In genomic region chr12:107125833-107126232, GRCh38 we compare ENCODE assay signal across 13 cellular contexts.
"Had no signal": no experiment of that assay in that cellular context is flagged by ENCODE, and none has a peak within 500 bp of the region (broad histone marks: within the 10 kb centered on the region; RNA-seq: fewer than 3 reads in every experiment).

No MANE protein-coding gene starts in this region.

- ATAC-seq: gastrocnemius medialis; heart right ventricle; left ventricle myocardium superior; stimulated activated naive CD8-positive, alpha-beta T cell treated with anti-CD3 and anti-CD28 coated beads, Interleukin-15, amount 100 ng/mL, for 72 hours had no signal

- H3K27me3 ChIP-seq: cardiac muscle cell, testis had no signal

- H3K36me3 ChIP-seq: cardiac muscle cell, gastrocnemius medialis, heart right ventricle, sigmoid colon had no signal

- DNase-seq: activated B cell treated with CpG ODN at 0.5 μM for 24 hours; activated CD4-positive, alpha-beta T cell treated with anti-CD3 and anti-CD28 coated beads, Interleukin-2, amount 10 ng/mL, durations not matched to agents 24 days and 14 days; activated naive CD4-positive, alpha-beta T cell treated with Interleukin-2 at 50 U/mL for 16 hours; gastrocnemius medialis; heart right ventricle; kidney; left ventricle myocardium superior; sigmoid colon; stimulated activated CD4-positive, alpha-beta T cell treated with anti-CD3 and anti-CD28 coated beads, Interleukin-4, amount 100 ng/mL, for 1 hour; stimulated activated CD8-positive, alpha-beta memory T cell treated with anti-CD3 and anti-CD28 coated beads, Interleukin-4, amount 100 ng/mL, for 48 hours; stimulated activated naive CD8-positive, alpha-beta T cell treated with anti-CD3 and anti-CD28 coated beads, Interleukin-15, amount 100 ng/mL, for 72 hours; testis had no signal

- H3K9me3 ChIP-seq: gastrocnemius medialis, heart right ventricle, sigmoid colon, testis had no signal

- H3K27ac ChIP-seq: cardiac muscle cell, gastrocnemius medialis, heart right ventricle, sigmoid colon, testis had no signal

- H3K4me3 ChIP-seq: cardiac muscle cell, gastrocnemius medialis, heart right ventricle, sigmoid colon, testis had no signal

- H3K4me1 ChIP-seq: gastrocnemius medialis, heart right ventricle, sigmoid colon, testis had no signal
